ENCODE assay signal across 8 cellular contexts in genomic region chr2:176270100-176270750, GRCh38.
DNase-seq lines count a peak whose midpoint lies in the region; ATAC-seq, FAIRE-seq and TF ChIP-seq lines count a peak whose summit lies in the region.

No MANE protein-coding gene starts in this region.

- H3K4me1 ChIP-seq in RWPE2 (ENCODE audit: insufficient read depth, poor library complexity, severe bottlenecking): peaks cover 13% of the 10 kb centered on the region

- ATAC-seq in RWPE2 (ENCODE audit: low read depth) (no peak), GM21381 (IDR thresholded peaks at IDR 0.05; ENCODE audit: unreplicated experiment) (no peak)

- TF ChIP-seq CTCF in RWPE2 (IDR thresholded peaks at IDR 0.05; ENCODE audit: poor library complexity, severe bottlenecking) (no peak), fibroblast of pulmonary artery (IDR thresholded peaks at IDR 0.05; ENCODE audit: low read length, missing control alignments) (no peak)

- peak; percentile 18 for FAIRE-seq in GM19239 (lab: Jason Lieb, UNC)

- H3K4me3 ChIP-seq in RWPE2 (ENCODE audit: severe bottlenecking) (peak overlapping the region; percentile 48), fibroblast of pulmonary artery (replicated peaks; ENCODE audit: low read depth, low read length) (peak overlapping the region; percentile 89)

- no peaks in the 10 kb centered on the region for H3K9me3 ChIP-seq in RWPE2 (ENCODE audit: severe bottlenecking)

- H3K36me3 ChIP-seq in RWPE2 (ENCODE audit: low read depth): peaks cover 14% of the 10 kb centered on the region

- DNase-seq in GM19239 (ENCODE audit: insufficient read length, low spot score) (no peak), RWPE2 (ENCODE audit: low spot score) (no peak), fibroblast of pulmonary artery (ENCODE audit: low read depth) (no peak), retina (peak; percentile 9), SIG-M5 treated with dmso at 0.1 percent for 504 hours (lab: John Stamatoyannopoulos, UW; ENCODE audit: unreplicated experiment) (no peak), NCI-H446 (lab: John Stamatoyannopoulos, UW) (no peak)
- DNase-seq in stimulated activated CD4-positive, alpha-beta T cell treated with anti-CD3 and anti-CD28 coated beads, Interleukin-2, amount 100 ng/mL, for 24 hours: no peak

- no peaks in the 10 kb centered on the region for H3K27me3 ChIP-seq in RWPE2 (ENCODE audit: insufficient read depth, poor library complexity, severe bottlenecking)

- peak overlapping the region; percentile 55 for H3K27ac ChIP-seq in RWPE2 (ENCODE audit: poor library complexity, severe bottlenecking)
